ENCODE assay signal across 1 cellular context in genomic region chr5:1110930-1111726, GRCh38.
TF ChIP-seq lines count a peak whose summit lies in the region.

No MANE protein-coding gene starts in this region.

TF ChIP-seq in HepG2, 621 proteins besides CTCF, POLR2A, EP300 and RAD21 (continued from another document):
- TF ChIP-seq GRHL1 (CRISPR knock-in tag; conservative IDR thresholded peaks at IDR 0.05), result no peak
- TF ChIP-seq ZNF710 (CRISPR knock-in tag; IDR thresholded peaks at IDR 0.05; ENCODE audit: borderline replicate concordance), result 0 out of 2 replicates have a peak, but pooled peaks have one; percentile 18
- no peak for TF ChIP-seq ZFX (CRISPR knock-in tag; IDR thresholded peaks at IDR 0.05; ENCODE audit: low read depth)
- 0 out of 2 replicates have a peak, but pooled peaks have one; percentile 45 for TF ChIP-seq ZNF343 (CRISPR knock-in tag; IDR thresholded peaks at IDR 0.05)
- TF ChIP-seq ZNF790 (CRISPR knock-in tag; IDR thresholded peaks at IDR 0.05; ENCODE audit: borderline replicate concordance), result 0 out of 2 replicates have a peak, but pooled peaks have one; percentile 34
- 0 out of 2 replicates have a peak, but pooled peaks have one; percentile 1 for TF ChIP-seq YEATS4 (CRISPR knock-in tag; IDR thresholded peaks at IDR 0.05; ENCODE audit: borderline replicate concordance)
- TF ChIP-seq PBX3 (CRISPR knock-in tag; IDR thresholded peaks at IDR 0.05; ENCODE audit: borderline replicate concordance), result no peak
- no peak for TF ChIP-seq ZSCAN12 (CRISPR knock-in tag; IDR thresholded peaks at IDR 0.05)
- TF ChIP-seq ZNF556 (CRISPR knock-in tag; IDR thresholded peaks at IDR 0.05; ENCODE audit: borderline replicate concordance), result peak; percentile 31; the same call in 1 of the 2 replicates
- no peak for TF ChIP-seq ZNF264 (CRISPR knock-in tag; IDR thresholded peaks at IDR 0.05)
- TF ChIP-seq CHD2 (IDR thresholded peaks at IDR 0.05; ENCODE audit: low read depth, low read length), result no peak
- 0 out of 2 replicates have a peak, but pooled peaks have one; percentile 61 for TF ChIP-seq KAT7 (CRISPR knock-in tag; IDR thresholded peaks at IDR 0.05; ENCODE audit: borderline replicate concordance)
- no peak for TF ChIP-seq U2AF1 (optimal IDR thresholded peaks at IDR 0.05; ENCODE audit: low read depth, low read length)
- peak in 1 of 2 experiments; percentile 11; a peak in 1 of 4 replicates for TF ChIP-seq HMGXB4 (CRISPR knock-in tag; IDR thresholded peaks at IDR 0.05; ENCODE audit: borderline replicate concordance in 1 of 2, low read depth in 1 of 2)
- TF ChIP-seq AFF4 (CRISPR knock-in tag; IDR thresholded peaks at IDR 0.05), result no peak
- TF ChIP-seq PCBP1 (IDR thresholded peaks at IDR 0.05; ENCODE audit: borderline replicate concordance, low read depth, low read length), result no peak
- 0 out of 2 replicates have a peak, but pooled peaks have one; percentile 28 for TF ChIP-seq ZNF598 (CRISPR knock-in tag; IDR thresholded peaks at IDR 0.05; ENCODE audit: borderline replicate concordance)
- TF ChIP-seq, protein P1, sequence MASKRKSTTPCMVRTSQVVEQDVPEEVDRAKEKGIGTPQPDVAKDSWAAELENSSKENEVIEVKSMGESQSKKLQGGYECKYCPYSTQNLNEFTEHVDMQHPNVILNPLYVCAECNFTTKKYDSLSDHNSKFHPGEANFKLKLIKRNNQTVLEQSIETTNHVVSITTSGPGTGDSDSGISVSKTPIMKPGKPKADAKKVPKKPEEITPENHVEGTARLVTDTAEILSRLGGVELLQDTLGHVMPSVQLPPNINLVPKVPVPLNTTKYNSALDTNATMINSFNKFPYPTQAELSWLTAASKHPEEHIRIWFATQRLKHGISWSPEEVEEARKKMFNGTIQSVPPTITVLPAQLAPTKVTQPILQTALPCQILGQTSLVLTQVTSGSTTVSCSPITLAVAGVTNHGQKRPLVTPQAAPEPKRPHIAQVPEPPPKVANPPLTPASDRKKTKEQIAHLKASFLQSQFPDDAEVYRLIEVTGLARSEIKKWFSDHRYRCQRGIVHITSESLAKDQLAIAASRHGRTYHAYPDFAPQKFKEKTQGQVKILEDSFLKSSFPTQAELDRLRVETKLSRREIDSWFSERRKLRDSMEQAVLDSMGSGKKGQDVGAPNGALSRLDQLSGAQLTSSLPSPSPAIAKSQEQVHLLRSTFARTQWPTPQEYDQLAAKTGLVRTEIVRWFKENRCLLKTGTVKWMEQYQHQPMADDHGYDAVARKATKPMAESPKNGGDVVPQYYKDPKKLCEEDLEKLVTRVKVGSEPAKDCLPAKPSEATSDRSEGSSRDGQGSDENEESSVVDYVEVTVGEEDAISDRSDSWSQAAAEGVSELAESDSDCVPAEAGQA (IDR thresholded peaks at IDR 0.05; ENCODE audit: low read depth), result no peak
- TF ChIP-seq, protein P1 (CRISPR knock-in tag; IDR thresholded peaks at IDR 0.05; ENCODE audit: borderline replicate concordance), result 0 out of 2 replicates have a peak, but pooled peaks have one; percentile 21
- no peak for TF ChIP-seq ZNF263 (CRISPR knock-in tag; IDR thresholded peaks at IDR 0.05)
- TF ChIP-seq NFKB2 (CRISPR knock-in tag; IDR thresholded peaks at IDR 0.05; ENCODE audit: borderline replicate concordance), result no peak
- TF ChIP-seq, protein P2, sequence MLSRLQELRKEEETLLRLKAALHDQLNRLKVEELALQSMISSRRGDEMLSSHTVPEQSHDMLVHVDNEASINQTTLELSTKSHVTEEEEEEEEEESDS (CRISPR knock-in tag; IDR thresholded peaks at IDR 0.05; ENCODE audit: borderline replicate concordance), result no peak
- no peak for TF ChIP-seq PBX2 (CRISPR knock-in tag; IDR thresholded peaks at IDR 0.05)
- 0 out of 2 replicates have a peak, but pooled peaks have one; percentile 12 for TF ChIP-seq ZNF761 (CRISPR knock-in tag; conservative IDR thresholded peaks at IDR 0.05)
- TF ChIP-seq NFYC (CRISPR knock-in tag; IDR thresholded peaks at IDR 0.05), result no peak
- TF ChIP-seq ZBTB21 (CRISPR knock-in tag; IDR thresholded peaks at IDR 0.05), result no peak
- no peak for TF ChIP-seq DPF2 (CRISPR knock-in tag; IDR thresholded peaks at IDR 0.05; ENCODE audit: borderline replicate concordance, low read depth)
- TF ChIP-seq PTBP1 (IDR thresholded peaks at IDR 0.05; ENCODE audit: low read depth, low read length, poor library complexity, severe bottlenecking), result no peak
- TF ChIP-seq ZNF574 (CRISPR knock-in tag; IDR thresholded peaks at IDR 0.05), result peak; percentile 40; the same call in 1 of the 2 replicates
